Comparison of ENCODE assay signal across 8 cellular contexts in the genomic region with DNA sequence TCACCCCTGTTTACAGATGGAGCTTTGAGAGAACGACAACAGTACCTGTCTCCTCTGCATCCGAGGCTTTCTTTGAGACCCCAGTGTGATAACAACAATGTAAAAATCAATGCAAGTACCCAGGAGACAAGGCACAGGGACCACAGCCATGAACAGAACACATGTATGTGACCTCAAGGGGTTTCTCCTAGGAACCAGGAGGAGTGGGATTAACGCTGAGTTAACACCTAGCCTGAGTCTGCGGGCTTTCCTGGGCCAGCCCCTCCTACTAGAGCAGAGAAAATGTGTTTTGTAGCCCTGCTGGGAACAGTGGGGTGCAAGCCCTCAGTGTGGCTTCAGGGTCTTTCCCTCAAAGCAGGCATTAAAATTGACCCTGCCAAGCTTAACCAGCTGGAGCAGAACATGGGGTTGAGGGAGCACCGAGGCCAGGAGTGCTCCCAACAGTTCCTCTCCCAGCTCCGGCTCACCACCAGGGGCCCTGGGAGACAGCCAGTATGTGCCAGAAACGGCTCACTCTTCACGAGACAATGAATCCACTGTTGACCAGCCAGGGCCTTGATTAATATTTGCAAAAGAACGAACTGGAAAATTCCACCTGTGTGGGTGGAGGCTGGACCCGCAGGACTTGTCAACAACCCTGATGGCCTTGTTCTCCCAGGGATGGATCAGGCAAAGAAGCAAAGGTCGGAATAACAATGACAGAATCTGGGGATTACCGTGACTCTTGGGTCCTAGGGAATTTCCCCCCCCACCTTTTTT. TPM values are rescaled to one million over a fixed set of nuclear protein-coding genes. Genes with fewer than 3 reads are reported as not detected.
DNase-seq lines count a peak whose midpoint lies in the region; ATAC-seq and TF ChIP-seq lines count a peak whose summit lies in the region.

No MANE protein-coding gene starts in this region.

- no peak for ATAC-seq in GM21360 (IDR thresholded peaks at IDR 0.05; ENCODE audit: unreplicated experiment)
- no peak for ATAC-seq in GM21528 (IDR thresholded peaks at IDR 0.05; ENCODE audit: low FRiP score, unreplicated experiment)

- peaks cover 6% of the 10 kb centered on the region for H3K36me3 ChIP-seq in endodermal cell (ENCODE audit: control insufficient read depth, insufficient read depth, low read length)

- CTCF ChIA-PET in Calu3 (lab: Charles Lee): interaction anchor here (0.8 to 1.0 kb wide), 2 partner anchors 77 to 710 kb away, joined by 3 to 6 read pairs; no protein-coding TSS in a partner anchor

- H3K4me3 Mint-ChIP-seq in Calu3 (ENCODE audit: low read depth, unreplicated experiment): peak overlapping the region; percentile 59
- H3K4me3 Mint-ChIP-seq in endodermal cell: no peak overlapping the region
- H3K4me3 Mint-ChIP-seq in neural crest cell: peak overlapping the region; percentile 33

- peak; percentile 88 for DNase-seq in Calu3
- DNase-seq in NCI-H2196 treated with DMSO at 0.1 percent for 48 hours (lab: John Stamatoyannopoulos, UW; ENCODE audit: unreplicated experiment): peak; percentile 25
- peak; percentile 80 for DNase-seq in endodermal cell
- peak; percentile 17 for DNase-seq in neural crest cell (ENCODE audit: low read depth, low spot score)
- DNase-seq in HPDE6-E6E7 (ENCODE audit: extremely low spot score): no peak
- DNase-seq in HK-2 (ENCODE audit: unreplicated experiment): no peak

- no peak overlapping the region for H3K27ac ChIP-seq in endodermal cell (ENCODE audit: low read depth, low read length)

- H3K4me3 ChIP-seq in endodermal cell (ENCODE audit: low read length): no peak overlapping the region

- H3K27me3 Mint-ChIP-seq in Calu3 (ENCODE audit: unreplicated experiment) (no peaks in the 10 kb centered on the region), endodermal cell (ENCODE audit: insufficient read depth) (peaks cover 12% of the 10 kb centered on the region), neural crest cell (ENCODE audit: low read depth) (peaks cover 30% of the 10 kb centered on the region)

- H3K36me3 Mint-ChIP-seq in Calu3 (ENCODE audit: insufficient read depth, unreplicated experiment): peaks cover 36% of the 10 kb centered on the region
- peaks cover 11% of the 10 kb centered on the region for H3K36me3 Mint-ChIP-seq in endodermal cell (ENCODE audit: low read depth)
- no peaks in the 10 kb centered on the region for H3K36me3 Mint-ChIP-seq in neural crest cell (ENCODE audit: low read depth)

- peaks cover 12% of the 10 kb centered on the region for H3K27me3 ChIP-seq in endodermal cell (ENCODE audit: control insufficient read depth, insufficient read depth, low read length, poor library complexity, severe bottlenecking)

- WGBS in endodermal cell (ENCODE audit: insufficient coverage in 1 of 2, insufficient read length in 1 of 2), 2 experiments: 60 to 61% methylated on average over 10 to 12 of the region's 12 CpGs

- H3K9me3 Mint-ChIP-seq in Calu3 (ENCODE audit: low read depth, unreplicated experiment) (no peaks in the 10 kb centered on the region), endodermal cell (no peaks in the 10 kb centered on the region), neural crest cell (no peaks in the 10 kb centered on the region)

- peak overlapping the region; percentile 83 for H3K27ac Mint-ChIP-seq in Calu3 (ENCODE audit: unreplicated experiment)
- H3K27ac Mint-ChIP-seq in endodermal cell: no peak overlapping the region
- H3K27ac Mint-ChIP-seq in neural crest cell (ENCODE audit: unreplicated experiment): no peak overlapping the region

- peaks cover 17% of the 10 kb centered on the region for H3K4me1 ChIP-seq in endodermal cell (ENCODE audit: control insufficient read depth, insufficient read depth, low read length)

- intact Hi-C loops in Calu3 (cut with micrococcal nuclease; ENCODE audit: unreplicated experiment): no loop called here

- no TSS peak for BruUV-seq in Calu3 (replicated peaks; lab: Mats Ljungman, UMichigan)

- peaks cover 56% of the 10 kb centered on the region for H3K4me1 Mint-ChIP-seq in Calu3 (ENCODE audit: low read depth, unreplicated experiment)
- H3K4me1 Mint-ChIP-seq in endodermal cell: peaks cover 39% of the 10 kb centered on the region
- peaks cover 26% of the 10 kb centered on the region for H3K4me1 Mint-ChIP-seq in neural crest cell

- no peaks in the 10 kb centered on the region for H3K9me3 ChIP-seq in endodermal cell (ENCODE audit: control insufficient read depth, low read length)

- no peak overlapping the region for H3K9ac ChIP-seq in endodermal cell (ENCODE audit: extremely low read depth, low read length, poor library complexity, severe bottlenecking)

- TF ChIP-seq CTCF in Calu3 (IDR thresholded peaks at IDR 0.05; ENCODE audit: unreplicated experiment) (peak; percentile 36), endodermal cell (conservative IDR thresholded peaks at IDR 0.05) (peak; percentile 68), neural crest cell (conservative IDR thresholded peaks at IDR 0.05) (peak; percentile 44)

RNA-seq across cellular contexts. Expression of a gene that starts 3.6 kb away (rescaled TPM):
- 24.9 and 28.5 TPM in 2 replicates for total RNA-seq in Calu3 (2022)
- total RNA-seq in endodermal cell: 10 to 100 TPM; 12.7 to 21.4 TPM
- 2.0 TPM for polyA plus RNA-seq in endodermal cell (2013, experiment 1 of 2)
- polyA plus RNA-seq in endodermal cell (2013, experiment 2 of 2): 3.1 TPM
- total RNA-seq in neural crest cell: 3.0 and 4.3 TPM in 2 replicates

RNA-seq across cellular contexts. Expression of a gene that starts 3.8 kb away (rescaled TPM):
- 16.0 and 21.9 TPM in 2 replicates for total RNA-seq in Calu3 (2022)
- total RNA-seq in endodermal cell: 1 to 10 TPM; 6.2 to 8.4 TPM
- polyA plus RNA-seq in endodermal cell (2013, experiment 1 of 2): 3.3 TPM
- polyA plus RNA-seq in endodermal cell (2013, experiment 2 of 2): 3.5 TPM
- 2.4 and 3.1 TPM in 2 replicates for total RNA-seq in neural crest cell

RNA-seq across cellular contexts. Expression of a gene that starts 39.3 kb away (rescaled TPM):
- total RNA-seq in Calu3 (2022): 21.5 and 28.1 TPM in 2 replicates
- total RNA-seq in endodermal cell: 10 to 100 TPM; 32.9 to 41.6 TPM
- 30.4 TPM for polyA plus RNA-seq in endodermal cell (2013, experiment 1 of 2)
- 26.7 TPM for polyA plus RNA-seq in endodermal cell (2013, experiment 2 of 2)
- 49.9 and 52.6 TPM in 2 replicates for total RNA-seq in neural crest cell

RNA-seq across cellular contexts. Expression of a gene that starts 49.0 kb away (rescaled TPM):
- total RNA-seq in Calu3 (2022) (47.4 and 52.0 TPM in 2 replicates), endodermal cell (10 to 100 TPM; 47.0 to 47.1 TPM), neural crest cell (39.2 and 42.5 TPM in 2 replicates)
- 88.0 TPM for polyA plus RNA-seq in endodermal cell (2013, experiment 1 of 2)
- 85.5 TPM for polyA plus RNA-seq in endodermal cell (2013, experiment 2 of 2)

Comparison
In these comparisons a context has a peak if more than half of its experiments do, and no peak if none do; other contexts are left out.
1. DNase-seq: peak in Calu3 (single experiment), NCI-H2196 treated with DMSO at 0.1 percent for 48 hours (single experiment), endodermal cell (single experiment) and neural crest cell (single experiment); none in HPDE6-E6E7 (single experiment) and HK-2 (single experiment).
2. Peak in every context shown above with its lines, with median percentiles within 50 percentile points of each other: CTCF ChIP-seq.